ENCODE assay signal across 23 cellular contexts in the genomic region with DNA sequence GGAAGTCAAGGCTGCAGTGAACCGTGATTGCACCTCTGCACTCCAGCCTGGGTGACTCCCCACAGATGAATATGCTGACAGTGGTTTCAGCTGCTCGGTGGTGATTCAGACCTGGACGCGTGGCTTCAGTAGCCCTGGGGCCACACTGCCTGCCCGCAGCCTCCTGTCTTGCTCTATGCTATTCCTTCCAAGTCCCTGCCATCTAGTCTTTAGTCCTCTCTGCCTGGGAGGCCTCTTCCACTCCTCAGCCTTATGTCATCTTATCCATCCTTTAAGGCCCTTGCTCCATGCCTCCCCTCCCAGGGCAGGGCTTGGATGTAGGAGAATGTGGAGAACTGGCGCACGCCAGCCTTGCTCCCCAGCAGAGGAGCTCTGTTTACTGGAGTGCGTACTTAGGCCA. TPM values are rescaled to one million over a fixed set of nuclear protein-coding genes. Genes with fewer than 3 reads are reported as not detected.
DNase-seq lines count a peak whose midpoint lies in the region; ATAC-seq and TF ChIP-seq lines count a peak whose summit lies in the region.
"Had no signal": no experiment of that assay in that cellular context is flagged by ENCODE, and none has a peak within 500 bp of the region (broad histone marks: within the 10 kb centered on the region; RNA-seq: fewer than 3 reads in every experiment).

No MANE protein-coding gene starts in this region.

- CTCF ChIA-PET in RWPE1 (lab: Yijun Ruan, JAX) = no interaction called here

- no peak for ATAC-seq in stimulated activated naive CD8-positive, alpha-beta T cell treated with anti-CD3 and anti-CD28 coated beads, Interleukin-15, Interleukin-2, amounts not matched to agents 100 U/mL and 50 U/mL, for 24 hours
- ATAC-seq in HG03457 (IDR thresholded peaks at IDR 0.05; ENCODE audit: unreplicated experiment) (no peak), SK-N-SH treated with all-trans-retinoic acid at 6 μM for 48 hours (no peak)
- ATAC-seq: upper lobe of right lung had no signal

- H3K9me3 Mint-ChIP-seq in stimulated activated naive CD8-positive, alpha-beta T cell treated with anti-CD3 and anti-CD28 coated beads, Interleukin-15, Interleukin-2, amounts not matched to agents 100 ng/mL and 50 ng/mL, for 24 hours = no peaks in the 10 kb centered on the region
- H3K9me3 Mint-ChIP-seq: activated CD4-positive, alpha-beta T cell treated with anti-CD3 and anti-CD28 coated beads, Interleukin-2, amount 10 ng/mL, durations not matched to agents 24 days and 14 days; brain; memory B cell had no signal

- peak overlapping the region; percentile 58; the same call in 1 of the 2 replicates for H3K27ac ChIP-seq in RWPE1
- H3K27ac ChIP-seq: BLaER1, coronary artery, SJSA1, spleen, upper lobe of right lung had no signal

- H3K27me3 ChIP-seq in kidney epithelial cell (ENCODE audit: control insufficient read depth, insufficient read depth, low read length) = no peaks in the 10 kb centered on the region
- H3K27me3 ChIP-seq: BLaER1, SJSA1, spleen, upper lobe of right lung had no signal

- H3K4me3 Mint-ChIP-seq in stimulated activated naive CD8-positive, alpha-beta T cell treated with anti-CD3 and anti-CD28 coated beads, Interleukin-15, Interleukin-2, amounts not matched to agents 100 ng/mL and 50 ng/mL, for 24 hours = no peak overlapping the region
- H3K4me3 Mint-ChIP-seq: activated CD4-positive, alpha-beta T cell treated with anti-CD3 and anti-CD28 coated beads, Interleukin-2, amount 10 ng/mL, durations not matched to agents 24 days and 14 days; brain; memory B cell had no signal

- TF ChIP-seq CTCF in RWPE1 (conservative IDR thresholded peaks at IDR 0.05; ENCODE audit: low read depth) (no peak), kidney epithelial cell (IDR thresholded peaks at IDR 0.05; ENCODE audit: insufficient read depth, low read length, poor library complexity, severe bottlenecking) (no peak)

- peaks cover 32% of the 10 kb centered on the region for H3K4me1 Mint-ChIP-seq in stimulated activated naive CD8-positive, alpha-beta T cell treated with anti-CD3 and anti-CD28 coated beads, Interleukin-15, Interleukin-2, amounts not matched to agents 100 ng/mL and 50 ng/mL, for 24 hours (ENCODE audit: low read depth)
- H3K4me1 Mint-ChIP-seq: brain had no signal

- no peak for DNase-seq in stimulated activated naive CD8-positive, alpha-beta T cell treated with anti-CD3 and anti-CD28 coated beads, Interleukin-15, Interleukin-2, amounts not matched to agents 100 U/mL and 50 U/mL, for 24 hours
- DNase-seq in RWPE1 (ENCODE audit: low spot score) = no peak
- DNase-seq in kidney epithelial cell (ENCODE audit: low read depth) = peak; percentile 9
- DNase-seq in Kasumi-1 (lab: John Stamatoyannopoulos, UW) = no peak
- no peak for DNase-seq in cerebellar cortex (ENCODE audit: low spot score)
- DNase-seq: ACHN; activated CD4-positive, alpha-beta T cell treated with anti-CD3 and anti-CD28 coated beads, Interleukin-2, amount 10 ng/mL, durations not matched to agents 24 days and 14 days; left colon; NCI-H1105 treated with DMSO at 0.1 percent for 48 hours; NCI-H2029 treated with DMSO at 0.1 percent for 48 hours; NCI-H82; spleen; upper lobe of right lung had no signal

- H3K27ac Mint-ChIP-seq in stimulated activated naive CD8-positive, alpha-beta T cell treated with anti-CD3 and anti-CD28 coated beads, Interleukin-15, Interleukin-2, amounts not matched to agents 100 ng/mL and 50 ng/mL, for 24 hours = peak overlapping the region; percentile 61

- no peak overlapping the region for H3K4me3 ChIP-seq in kidney epithelial cell (ENCODE audit: low read depth, low read length)
- H3K4me3 ChIP-seq: BLaER1, coronary artery, HAP-1, SJSA1, spleen, upper lobe of right lung had no signal

- peaks cover 31% of the 10 kb centered on the region for H3K36me3 Mint-ChIP-seq in stimulated activated naive CD8-positive, alpha-beta T cell treated with anti-CD3 and anti-CD28 coated beads, Interleukin-15, Interleukin-2, amounts not matched to agents 100 ng/mL and 50 ng/mL, for 24 hours (ENCODE audit: low read depth)

- H3K36me3 ChIP-seq in kidney epithelial cell (ENCODE audit: control insufficient read depth, insufficient read depth, low read length) = peaks cover 2% of the 10 kb centered on the region

- H3K27me3 Mint-ChIP-seq in stimulated activated naive CD8-positive, alpha-beta T cell treated with anti-CD3 and anti-CD28 coated beads, Interleukin-15, Interleukin-2, amounts not matched to agents 100 ng/mL and 50 ng/mL, for 24 hours = no peaks in the 10 kb centered on the region
- H3K27me3 Mint-ChIP-seq: activated CD4-positive, alpha-beta T cell treated with anti-CD3 and anti-CD28 coated beads, Interleukin-2, amount 10 ng/mL, durations not matched to agents 24 days and 14 days; brain; memory B cell had no signal

- POLR2A ChIA-PET in RWPE1 (lab: Yijun Ruan, JAX; ENCODE audit: low non-redundant PET) = no interaction called here

TF ChIP-seq in SK-N-SH treated with all-trans-retinoic acid at 6 μM for 48 hours, 23 proteins besides CTCF, POLR2A, EP300 and RAD21:
- no peak for TF ChIP-seq RARB (CRISPR knock-in tag; IDR thresholded peaks at IDR 0.05)
- no peak for TF ChIP-seq ZNF565 (CRISPR knock-in tag; conservative IDR thresholded peaks at IDR 0.05; ENCODE audit: low read depth)
- TF ChIP-seq GLIS3 (CRISPR knock-in tag; IDR thresholded peaks at IDR 0.05) = no peak
- no peak for TF ChIP-seq TCF4 (CRISPR knock-in tag; IDR thresholded peaks at IDR 0.05; ENCODE audit: borderline replicate concordance)
- TF ChIP-seq ARNTL (CRISPR knock-in tag; IDR thresholded peaks at IDR 0.05; ENCODE audit: borderline replicate concordance, low read depth) = no peak
- no peak for TF ChIP-seq ZNF8 (CRISPR knock-in tag; IDR thresholded peaks at IDR 0.05)
- no peak for TF ChIP-seq ISL1 (CRISPR knock-in tag; IDR thresholded peaks at IDR 0.05)
- TF ChIP-seq PPARA (CRISPR knock-in tag; IDR thresholded peaks at IDR 0.05; ENCODE audit: borderline replicate concordance) = no peak
- TF ChIP-seq, protein P1, sequence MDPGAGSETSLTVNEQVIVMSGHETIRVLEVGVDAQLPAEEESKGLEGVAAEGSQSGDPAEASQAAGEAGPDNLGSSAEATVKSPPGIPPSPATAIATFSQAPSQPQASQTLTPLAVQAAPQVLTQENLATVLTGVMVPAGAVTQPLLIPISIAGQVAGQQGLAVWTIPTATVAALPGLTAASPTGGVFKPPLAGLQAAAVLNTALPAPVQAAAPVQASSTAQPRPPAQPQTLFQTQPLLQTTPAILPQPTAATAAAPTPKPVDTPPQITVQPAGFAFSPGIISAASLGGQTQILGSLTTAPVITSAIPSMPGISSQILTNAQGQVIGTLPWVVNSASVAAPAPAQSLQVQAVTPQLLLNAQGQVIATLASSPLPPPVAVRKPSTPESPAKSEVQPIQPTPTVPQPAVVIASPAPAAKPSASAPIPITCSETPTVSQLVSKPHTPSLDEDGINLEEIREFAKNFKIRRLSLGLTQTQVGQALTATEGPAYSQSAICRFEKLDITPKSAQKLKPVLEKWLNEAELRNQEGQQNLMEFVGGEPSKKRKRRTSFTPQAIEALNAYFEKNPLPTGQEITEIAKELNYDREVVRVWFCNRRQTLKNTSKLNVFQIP (CRISPR knock-in tag; IDR thresholded peaks at IDR 0.05; ENCODE audit: borderline replicate concordance, low read depth) = no peak
- TF ChIP-seq ZC3H10 (CRISPR knock-in tag; IDR thresholded peaks at IDR 0.05) = no peak
- TF ChIP-seq, protein P2, sequence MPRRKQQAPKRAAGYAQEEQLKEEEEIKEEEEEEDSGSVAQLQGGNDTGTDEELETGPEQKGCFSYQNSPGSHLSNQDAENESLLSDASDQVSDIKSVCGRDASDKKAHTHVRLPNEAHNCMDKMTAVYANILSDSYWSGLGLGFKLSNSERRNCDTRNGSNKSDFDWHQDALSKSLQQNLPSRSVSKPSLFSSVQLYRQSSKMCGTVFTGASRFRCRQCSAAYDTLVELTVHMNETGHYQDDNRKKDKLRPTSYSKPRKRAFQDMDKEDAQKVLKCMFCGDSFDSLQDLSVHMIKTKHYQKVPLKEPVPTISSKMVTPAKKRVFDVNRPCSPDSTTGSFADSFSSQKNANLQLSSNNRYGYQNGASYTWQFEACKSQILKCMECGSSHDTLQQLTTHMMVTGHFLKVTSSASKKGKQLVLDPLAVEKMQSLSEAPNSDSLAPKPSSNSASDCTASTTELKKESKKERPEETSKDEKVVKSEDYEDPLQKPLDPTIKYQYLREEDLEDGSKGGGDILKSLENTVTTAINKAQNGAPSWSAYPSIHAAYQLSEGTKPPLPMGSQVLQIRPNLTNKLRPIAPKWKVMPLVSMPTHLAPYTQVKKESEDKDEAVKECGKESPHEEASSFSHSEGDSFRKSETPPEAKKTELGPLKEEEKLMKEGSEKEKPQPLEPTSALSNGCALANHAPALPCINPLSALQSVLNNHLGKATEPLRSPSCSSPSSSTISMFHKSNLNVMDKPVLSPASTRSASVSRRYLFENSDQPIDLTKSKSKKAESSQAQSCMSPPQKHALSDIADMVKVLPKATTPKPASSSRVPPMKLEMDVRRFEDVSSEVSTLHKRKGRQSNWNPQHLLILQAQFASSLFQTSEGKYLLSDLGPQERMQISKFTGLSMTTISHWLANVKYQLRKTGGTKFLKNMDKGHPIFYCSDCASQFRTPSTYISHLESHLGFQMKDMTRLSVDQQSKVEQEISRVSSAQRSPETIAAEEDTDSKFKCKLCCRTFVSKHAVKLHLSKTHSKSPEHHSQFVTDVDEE (CRISPR knock-in tag; IDR thresholded peaks at IDR 0.05) = no peak
- TF ChIP-seq, protein P3, sequence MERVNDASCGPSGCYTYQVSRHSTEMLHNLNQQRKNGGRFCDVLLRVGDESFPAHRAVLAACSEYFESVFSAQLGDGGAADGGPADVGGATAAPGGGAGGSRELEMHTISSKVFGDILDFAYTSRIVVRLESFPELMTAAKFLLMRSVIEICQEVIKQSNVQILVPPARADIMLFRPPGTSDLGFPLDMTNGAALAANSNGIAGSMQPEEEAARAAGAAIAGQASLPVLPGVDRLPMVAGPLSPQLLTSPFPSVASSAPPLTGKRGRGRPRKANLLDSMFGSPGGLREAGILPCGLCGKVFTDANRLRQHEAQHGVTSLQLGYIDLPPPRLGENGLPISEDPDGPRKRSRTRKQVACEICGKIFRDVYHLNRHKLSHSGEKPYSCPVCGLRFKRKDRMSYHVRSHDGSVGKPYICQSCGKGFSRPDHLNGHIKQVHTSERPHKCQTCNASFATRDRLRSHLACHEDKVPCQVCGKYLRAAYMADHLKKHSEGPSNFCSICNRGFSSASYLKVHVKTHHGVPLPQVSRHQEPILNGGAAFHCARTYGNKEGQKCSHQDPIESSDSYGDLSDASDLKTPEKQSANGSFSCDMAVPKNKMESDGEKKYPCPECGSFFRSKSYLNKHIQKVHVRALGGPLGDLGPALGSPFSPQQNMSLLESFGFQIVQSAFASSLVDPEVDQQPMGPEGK (CRISPR knock-in tag; IDR thresholded peaks at IDR 0.05; ENCODE audit: borderline replicate concordance) = no peak

RNA-seq across cellular contexts. Expression of a gene that starts 23.0 kb away (rescaled TPM):
- 95.5 and 128 TPM in 2 replicates for total RNA-seq in kidney epithelial cell

RNA-seq across cellular contexts. Expression of a gene that starts 25.8 kb away (rescaled TPM):
- 0.38 TPM in 1 of 2 replicates, not detected in the other for total RNA-seq in kidney epithelial cell

RNA-seq across cellular contexts. Expression of a gene that starts 35.3 kb away (rescaled TPM):
- 82.8 and 87.1 TPM in 2 replicates for total RNA-seq in kidney epithelial cell

RNA-seq across cellular contexts. Expression of a gene that starts 39.3 kb away (rescaled TPM):
- total RNA-seq in kidney epithelial cell = 60.0 and 63.0 TPM in 2 replicates

RNA-seq across cellular contexts. Expression of a gene that starts 55.5 kb away (rescaled TPM):
- total RNA-seq in kidney epithelial cell = 0.29 and 0.48 TPM in 2 replicates
- total RNA-seq: osteocyte had no signal
